12 cellular contexts compared by ENCODE assay signal in the genomic region with DNA sequence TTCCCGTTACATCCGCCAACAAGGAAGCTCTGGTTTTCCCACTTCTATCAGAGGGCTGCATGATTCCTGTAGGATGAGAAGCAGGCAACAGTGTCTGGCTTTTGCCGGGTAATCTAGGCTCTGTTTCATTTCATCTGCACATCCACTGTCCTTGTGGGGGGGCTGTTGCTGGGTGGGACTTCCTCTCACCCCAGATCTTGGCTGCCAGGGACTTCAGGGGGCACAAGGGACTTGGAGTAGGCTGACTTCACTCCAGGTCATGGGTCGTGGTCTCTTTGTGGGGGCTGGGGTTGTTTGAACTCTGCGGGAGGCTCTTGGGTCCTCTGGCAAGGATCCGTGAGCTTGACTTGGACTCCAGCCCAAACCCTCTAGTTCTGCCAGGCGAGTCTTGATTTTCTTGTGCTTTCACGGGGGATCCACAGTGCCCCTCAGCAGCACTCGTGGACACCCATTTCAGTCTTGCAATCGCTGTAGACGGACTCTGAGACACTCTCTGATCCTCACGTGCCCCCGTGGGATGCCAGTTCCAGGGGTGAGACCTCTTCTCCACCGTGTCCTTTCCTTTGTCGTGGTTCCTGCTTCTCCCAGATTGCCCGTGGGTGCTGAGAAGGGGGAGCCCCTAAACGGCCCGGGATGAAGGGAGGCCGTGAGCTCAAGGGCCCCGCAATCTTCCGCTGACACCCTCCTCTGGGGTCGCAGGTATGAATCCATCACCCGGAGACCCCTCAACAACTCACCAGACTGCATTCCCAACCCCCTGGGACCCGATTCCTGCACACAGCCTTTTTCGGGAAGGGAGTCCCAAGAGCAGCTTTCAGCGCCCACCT. TPM values are rescaled to one million over a fixed set of nuclear protein-coding genes. Genes with fewer than 3 reads are reported as not detected.
DNase-seq lines count a peak whose midpoint lies in the region; FAIRE-seq and TF ChIP-seq lines count a peak whose summit lies in the region.
"Had no signal": no experiment of that assay in that cellular context is flagged by ENCODE, and none has a peak within 500 bp of the region (broad histone marks: within the 10 kb centered on the region; RNA-seq: fewer than 3 reads in every experiment).

No MANE protein-coding gene starts in this region.

- H3K4me2 ChIP-seq in skeletal muscle satellite cell (ENCODE audit: low read length) = no peak overlapping the region
- H3K4me2 ChIP-seq in neural progenitor cell = no peak overlapping the region

- peaks cover 2% of the 10 kb centered on the region for H3K36me3 Mint-ChIP-seq in neural progenitor cell

- DNase-seq in D721Med (ENCODE audit: insufficient read length, low spot score) (peak; percentile 13), NT2/D1 (ENCODE audit: low read depth, low spot score) (no peak), right atrium auricular region (ENCODE audit: low spot score) (peak; percentile 42), neural progenitor cell (ENCODE audit: low spot score) (no peak), NCI-H69 (lab: John Stamatoyannopoulos, UW) (no peak), HuH-7.5 (ENCODE audit: low spot score) (no peak), kidney glomerular epithelial cell (lab: John Stamatoyannopoulos, UW) (no peak)
- DNase-seq: activated CD4-positive, alpha-beta T cell treated with anti-CD3 and anti-CD28 coated beads for 4 hours; effector memory CD8-positive, alpha-beta T cell; NCI-H510A had no signal

- H3K36me3 ChIP-seq in NT2/D1 (ENCODE audit: insufficient read depth, insufficient read length, low read length) = no peaks in the 10 kb centered on the region
- no peaks in the 10 kb centered on the region for H3K36me3 ChIP-seq in right atrium auricular region
- H3K36me3 ChIP-seq in skeletal muscle satellite cell (ENCODE audit: insufficient read depth, low read length) = no peaks in the 10 kb centered on the region
- H3K36me3 ChIP-seq in neural progenitor cell = no peaks in the 10 kb centered on the region
- H3K36me3 ChIP-seq: SJCRH30 had no signal

- H3F3A ChIP-seq in neural progenitor cell (ENCODE audit: low read depth) = no peaks in the 10 kb centered on the region

- H3K9ac ChIP-seq in NT2/D1 (ENCODE audit: insufficient read length, low read depth) = peak overlapping the region; percentile 33
- H3K9ac ChIP-seq in skeletal muscle satellite cell (ENCODE audit: low read depth, low read length) = no peak overlapping the region
- H3K9ac ChIP-seq in neural progenitor cell = no peak overlapping the region

- H3K27ac ChIP-seq in right atrium auricular region (peak overlapping the region in 1 of 2 donors; percentile 43), neural progenitor cell (no peak overlapping the region)
- H3K27ac ChIP-seq: SJCRH30 had no signal

- H3K4me3 Mint-ChIP-seq in neural progenitor cell = no peak overlapping the region

- H3K4me3 ChIP-seq in NT2/D1 (ENCODE audit: insufficient read length, low read depth) = no peak overlapping the region
- H3K4me3 ChIP-seq in right atrium auricular region = peak overlapping the region; percentile 37 to 56
- peak overlapping the region; percentile 52 for H3K4me3 ChIP-seq in skeletal muscle satellite cell (ENCODE audit: low read length)
- H3K4me3 ChIP-seq in neural progenitor cell = no peak overlapping the region
- H3K4me3 ChIP-seq: SJCRH30 had no signal

- H3K27me3 ChIP-seq in NT2/D1 (ENCODE audit: insufficient read depth, insufficient read length) = peaks cover 30% of the 10 kb centered on the region
- H3K27me3 ChIP-seq in right atrium auricular region = no peaks in the 10 kb centered on the region
- H3K27me3 ChIP-seq in skeletal muscle satellite cell (ENCODE audit: control insufficient read depth, insufficient read depth, low read length) = peaks cover 18% of the 10 kb centered on the region
- no peaks in the 10 kb centered on the region for H3K27me3 ChIP-seq in neural progenitor cell
- H3K27me3 ChIP-seq: SJCRH30 had no signal

- no peaks in the 10 kb centered on the region for H4K20me1 ChIP-seq in neural progenitor cell (ENCODE audit: low read depth)

- peaks cover 29% of the 10 kb centered on the region for H3K27me3 Mint-ChIP-seq in neural progenitor cell (ENCODE audit: insufficient read depth, low read depth)

- peaks cover 77% of the 10 kb centered on the region for H3K9me3 Mint-ChIP-seq in neural progenitor cell
- H3K9me3 Mint-ChIP-seq: effector memory CD8-positive, alpha-beta T cell had no signal

- H3K4me1 ChIP-seq in NT2/D1 (ENCODE audit: insufficient read depth, insufficient read length) (peaks cover 14% of the 10 kb centered on the region), right atrium auricular region (peaks cover 0 to 16% of the 10 kb centered on the region in 2 donors), skeletal muscle satellite cell (ENCODE audit: control insufficient read depth, insufficient read depth, low read length) (no peaks in the 10 kb centered on the region), neural progenitor cell (no peaks in the 10 kb centered on the region)
- H3K4me1 ChIP-seq: SJCRH30 had no signal

- no peak overlapping the region for H3K27ac Mint-ChIP-seq in neural progenitor cell
- H3K27ac Mint-ChIP-seq: effector memory CD8-positive, alpha-beta T cell had no signal

- peaks cover 31% of the 10 kb centered on the region; the same call in 1 of the 2 replicates for H3K9me3 ChIP-seq in NT2/D1 (ENCODE audit: insufficient read depth, low read length)
- H3K9me3 ChIP-seq in right atrium auricular region = no peaks in the 10 kb centered on the region
- H3K9me3 ChIP-seq in skeletal muscle satellite cell (replicated peaks; ENCODE audit: low read length) = peaks cover 4% of the 10 kb centered on the region
- H3K9me3 ChIP-seq in neural progenitor cell (ENCODE audit: low read depth) = no peaks in the 10 kb centered on the region
- H3K9me3 ChIP-seq: SJCRH30 had no signal

- no peaks in the 10 kb centered on the region for H3K4me1 Mint-ChIP-seq in neural progenitor cell

- no peak for FAIRE-seq in D721Med (lab: Jason Lieb, UNC)

- no peaks in the 10 kb centered on the region for H3K79me2 ChIP-seq in neural progenitor cell (ENCODE audit: low read depth)

- H2AFZ ChIP-seq in neural progenitor cell (replicated peaks) = no peak overlapping the region

- TF ChIP-seq CTCF in D721Med (IDR thresholded peaks at IDR 0.05; ENCODE audit: insufficient read depth, missing control alignments) (no peak), right atrium auricular region (IDR thresholded peaks at IDR 0.05) (no peak), neural progenitor cell (IDR thresholded peaks at IDR 0.05) (no peak)

RNA-seq across cellular contexts. Expression of gene ZNF273, which starts 21.4 kb away (rescaled TPM):
- total RNA-seq in right atrium auricular region (1 to 10 TPM; 1.1 to 1.6 TPM), neural progenitor cell (ENCODE audit: low replicate concordance) (23.5 and 36.5 TPM in 2 replicates)
- total RNA-seq in skeletal muscle satellite cell (2012; rRNA removed) = 4.6 and 5.0 TPM in 2 replicates

Comparison
In these comparisons a context has a peak if more than half of its experiments do, and no peak if none do; other contexts are left out.
1. DNase-seq: peak in D721Med (single experiment) and right atrium auricular region (single experiment); none in NT2/D1 (single experiment), neural progenitor cell (single experiment), NCI-H69 (single experiment), HuH-7.5 (single experiment) and kidney glomerular epithelial cell (single experiment).
2. H3K4me3 ChIP-seq: peak in right atrium auricular region (2 of 2) and skeletal muscle satellite cell (single experiment); none in NT2/D1 (single experiment) and neural progenitor cell (single experiment).